In genomic region chr3:9422712-9423424, GRCh38 we compare ENCODE assay signal across 1 cellular context.
TF ChIP-seq lines count a peak whose summit lies in the region.

No MANE protein-coding gene starts in this region.

TF ChIP-seq in HepG2, 621 proteins besides CTCF, POLR2A, EP300 and RAD21 (continued from another document and continues in another):
- TF ChIP-seq ZNF318 (CRISPR knock-in tag; IDR thresholded peaks at IDR 0.05) (no peak), FOXA1 (IDR thresholded peaks at IDR 0.05) (no peak), FOXA1 (CRISPR knock-in tag; IDR thresholded peaks at IDR 0.05) (peak; percentile 74), SKI (IDR thresholded peaks at IDR 0.05; ENCODE audit: partially characterized antibody) (peak; percentile 71), RNF2 (conservative IDR thresholded peaks at IDR 0.05; ENCODE audit: low read depth) (no peak), PBX3 (CRISPR knock-in tag; IDR thresholded peaks at IDR 0.05; ENCODE audit: borderline replicate concordance) (no peak), ZNF768 (CRISPR knock-in tag; IDR thresholded peaks at IDR 0.05) (no peak; the same call in 1 of the 2 replicates), ZNF800 (CRISPR knock-in tag; IDR thresholded peaks at IDR 0.05) (no peak), HNF4G (IDR thresholded peaks at IDR 0.05; ENCODE audit: borderline replicate concordance, low read depth, low read length) (peak; percentile 94), HNF4G (CRISPR knock-in tag; IDR thresholded peaks at IDR 0.05; ENCODE audit: borderline replicate concordance, low read depth) (peak; percentile 87; the same call in 1 of the 2 replicates), KMT2A (CRISPR knock-in tag; IDR thresholded peaks at IDR 0.05) (0 out of 2 replicates have a peak, but pooled peaks have one; percentile 57), SMAD1 (CRISPR knock-in tag; IDR thresholded peaks at IDR 0.05; ENCODE audit: borderline replicate concordance, low read depth) (no peak), MAFK (conservative IDR thresholded peaks at IDR 0.05 in 1 of 2, IDR thresholded peaks at IDR 0.05 in 1 of 2; ENCODE audit: low read length in 2 of 2) (no peak), ZHX1 (CRISPR knock-in tag; IDR thresholded peaks at IDR 0.05; ENCODE audit: low read depth) (0 out of 2 replicates have a peak, but pooled peaks have one; percentile 28), ZMAT3 (CRISPR knock-in tag; conservative IDR thresholded peaks at IDR 0.05) (no peak), FOXP4 (CRISPR knock-in tag; IDR thresholded peaks at IDR 0.05) (peak; percentile 95), ZNF101 (CRISPR knock-in tag; IDR thresholded peaks at IDR 0.05; ENCODE audit: borderline replicate concordance, low read depth) (no peak), ZFP82 (CRISPR knock-in tag; IDR thresholded peaks at IDR 0.05; ENCODE audit: borderline replicate concordance) (no peak), CREB3 (CRISPR knock-in tag; IDR thresholded peaks at IDR 0.05) (no peak), GLI4 (CRISPR knock-in tag; IDR thresholded peaks at IDR 0.05; ENCODE audit: borderline replicate concordance) (no peak), ELF4 (CRISPR knock-in tag; IDR thresholded peaks at IDR 0.05; ENCODE audit: borderline replicate concordance) (no peak; the same call in 1 of the 2 replicates), TARDBP (CRISPR knock-in tag; IDR thresholded peaks at IDR 0.05) (peak; percentile 59; the same call in 1 of the 2 replicates), TBX2 (CRISPR knock-in tag; IDR thresholded peaks at IDR 0.05; ENCODE audit: borderline replicate concordance) (peak; percentile 86; the same call in 1 of the 2 replicates), YY1 (IDR thresholded peaks at IDR 0.05; ENCODE audit: insufficient read depth, insufficient replicate concordance, low read depth, low read length) (no peak), ZNF512 (CRISPR knock-in tag; IDR thresholded peaks at IDR 0.05) (no peak), BHLHE40 (IDR thresholded peaks at IDR 0.05; ENCODE audit: low read length) (no peak; the same call in 1 of the 2 replicates), ETS1 (CRISPR knock-in tag; IDR thresholded peaks at IDR 0.05) (no peak), MXI1 (IDR thresholded peaks at IDR 0.05; ENCODE audit: borderline replicate concordance, low read depth, low read length) (peak; percentile 59; the same call in 1 of the 3 replicates), ZNF619 (CRISPR knock-in tag; IDR thresholded peaks at IDR 0.05) (no peak), EEA1 (CRISPR knock-in tag; IDR thresholded peaks at IDR 0.05; ENCODE audit: borderline replicate concordance) (no peak), ZNF20 (CRISPR knock-in tag; IDR thresholded peaks at IDR 0.05) (no peak), GATA4 (IDR thresholded peaks at IDR 0.05; ENCODE audit: borderline replicate concordance, low read depth) (0 out of 2 replicates have a peak, but pooled peaks have one; percentile 37), TCF7L2 (IDR thresholded peaks at IDR 0.05; ENCODE audit: low read depth, low read length) (no peak), PCBP1 (IDR thresholded peaks at IDR 0.05; ENCODE audit: borderline replicate concordance, low read depth, low read length) (no peak), TMF1 (CRISPR knock-in tag; IDR thresholded peaks at IDR 0.05; ENCODE audit: low read depth) (no peak), ZFY (CRISPR knock-in tag; IDR thresholded peaks at IDR 0.05) (peak; percentile 79), ZKSCAN8 (CRISPR knock-in tag; IDR thresholded peaks at IDR 0.05; ENCODE audit: borderline replicate concordance) (peak; percentile 65; the same call in 1 of the 2 replicates), PBX2 (CRISPR knock-in tag; IDR thresholded peaks at IDR 0.05) (no peak), ZFP41 (CRISPR knock-in tag; IDR thresholded peaks at IDR 0.05; ENCODE audit: borderline replicate concordance) (no peak)
